8 cellular contexts compared by ENCODE assay signal in the genomic region with DNA sequence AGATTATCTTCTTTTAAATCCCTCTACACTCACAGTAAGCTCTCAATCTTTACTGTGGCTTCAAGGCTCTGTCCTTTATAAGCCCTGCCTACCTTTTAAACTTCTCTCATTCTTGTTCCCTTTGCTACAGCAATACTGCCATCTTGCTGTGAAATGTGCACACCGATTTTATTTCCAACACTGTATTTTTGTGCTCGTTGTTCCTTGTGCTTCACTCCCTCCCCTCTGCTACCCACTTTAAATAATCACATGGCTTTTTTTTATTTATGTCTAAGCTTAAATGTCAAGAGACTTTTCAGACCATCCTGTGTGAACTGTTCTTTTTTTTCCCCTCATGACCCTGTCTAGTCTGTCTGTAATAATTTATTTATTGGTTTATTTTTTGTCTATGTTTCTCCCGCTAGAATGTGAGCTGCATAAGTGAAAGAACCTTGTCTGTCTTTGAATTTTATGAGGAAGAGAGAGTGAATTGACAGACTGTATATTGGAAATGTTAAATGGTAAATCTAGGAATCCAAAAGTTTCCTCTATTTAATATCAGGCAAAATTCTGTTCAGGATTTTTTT. TPM values are rescaled to one million over a fixed set of nuclear protein-coding genes. Genes with fewer than 3 reads are reported as not detected.
A peak's percentile ranks its signal among the peaks of the same experiment; 100 is the strongest.
DNase-seq lines count a peak whose midpoint lies in the region; ATAC-seq, FAIRE-seq and TF ChIP-seq lines count a peak whose summit lies in the region.

No MANE protein-coding gene starts in this region.

- in situ Hi-C loops in G401 (cut with HindIII; ENCODE audit: low sequenced_read_pairs) (no loop called here), gastrocnemius medialis (cut with MboI; ENCODE audit: low sequenced_read_pairs in 4 of 4) (no loop called here)

- H3K36me3 ChIP-seq in MM.1S (replicated peaks; ENCODE audit: insufficient read depth, low read length) (no peaks in the 10 kb centered on the region), gastrocnemius medialis (peaks cover 0 to 15% of the 10 kb centered on the region in 2 donors)

- H3K4me1 ChIP-seq in MM.1S (ENCODE audit: low read length) (no peaks in the 10 kb centered on the region), gastrocnemius medialis (peaks cover 0 to 6% of the 10 kb centered on the region in 2 donors)

- no peaks in the 10 kb centered on the region for H3K9me3 ChIP-seq in MM.1S (replicated peaks; ENCODE audit: insufficient read depth, low read length)
- H3K9me3 ChIP-seq in gastrocnemius medialis: no peaks in the 10 kb centered on the region

- no peak overlapping the region for H2AFZ ChIP-seq in MM.1S (ENCODE audit: low read length)

- H3K9me2 ChIP-seq in MM.1S (replicated peaks; ENCODE audit: insufficient read depth, low read length): no peaks in the 10 kb centered on the region

- TF ChIP-seq POLR2A in gastrocnemius medialis (IDR thresholded peaks at IDR 0.05): no peak

- ATAC-seq in gastrocnemius medialis: peak; percentile 69 to 78
- ATAC-seq in HG02981 (IDR thresholded peaks at IDR 0.05; ENCODE audit: unreplicated experiment): no peak

- H3K27ac ChIP-seq in 22Rv1 (no peak overlapping the region), MM.1S (ENCODE audit: low read length) (no peak overlapping the region), gastrocnemius medialis (no peak overlapping the region)

- intact Hi-C loops in gastrocnemius medialis (cut with DNase I; ENCODE audit: low total_unique reads): loop anchor here (2.0 to 10.0 kb wide), 2 partner anchors 67 to 399 kb away; no protein-coding TSS in a partner anchor

- H3K4me3 ChIP-seq in MM.1S (ENCODE audit: low read length) (no peak overlapping the region), gastrocnemius medialis (no peak overlapping the region)

- H3K79me2 ChIP-seq in MM.1S (ENCODE audit: low read length): no peaks in the 10 kb centered on the region

- peak; percentile 72 for TF ChIP-seq CTCF in 22Rv1 (IDR thresholded peaks at IDR 0.05)
- peak; percentile 37 for TF ChIP-seq CTCF in MM.1S (IDR thresholded peaks at IDR 0.05; ENCODE audit: low read length)
- TF ChIP-seq CTCF in gastrocnemius medialis (IDR thresholded peaks at IDR 0.05 in 4 of 5, conservative IDR thresholded peaks at IDR 0.05 in 1 of 5): peak; percentile 29 to 57 (median 51)

- peak; percentile 90 for FAIRE-seq in TTC549 (lab: Jason Lieb, UNC)

- H3K9ac ChIP-seq in MM.1S (ENCODE audit: low read length): no peak overlapping the region

- H3F3A ChIP-seq in MM.1S (ENCODE audit: insufficient read depth, low read length): no peaks in the 10 kb centered on the region

- H3K27me3 ChIP-seq in MM.1S (replicated peaks; ENCODE audit: insufficient read depth, low read length): no peaks in the 10 kb centered on the region
- no peaks in the 10 kb centered on the region for H3K27me3 ChIP-seq in gastrocnemius medialis

- H4K20me1 ChIP-seq in MM.1S (ENCODE audit: insufficient read depth, low read length): no peaks in the 10 kb centered on the region

- no peak overlapping the region for H3K4me2 ChIP-seq in MM.1S (ENCODE audit: low read depth, low read length)

- DNase-seq in G401 (ENCODE audit: low spot score): peak; percentile 29
- DNase-seq in MM.1S: peak; percentile 11
- peak; percentile 68 for DNase-seq in globus pallidus (ENCODE audit: low spot score)
- no peak for DNase-seq in gastrocnemius medialis
- no peak for DNase-seq in mesenteric fat pad (ENCODE audit: low spot score)

RNA-seq across cellular contexts. Expression of a gene that starts 45.7 kb away (rescaled TPM):
- total RNA-seq in G401 (2014; rRNA removed; shearing (Covaris generic)): 21.9 and 23.6 TPM in 2 replicates
- total RNA-seq in gastrocnemius medialis (10 to 100 TPM; 33.4 to 42.8 (median 36.6) TPM), mesenteric fat pad (36.3 TPM)

Comparison
In these comparisons a context has a peak if more than half of its experiments do, and no peak if none do; other contexts are left out.
1. DNase-seq: peak in G401 (single experiment), MM.1S (single experiment) and globus pallidus (single experiment); none in gastrocnemius medialis (0 of 2) and mesenteric fat pad (single experiment).
2. Peak in every context shown above with its lines, with median percentiles within 50 percentile points of each other: CTCF ChIP-seq.